1 cellular context compared by ENCODE assay signal in the genomic region with DNA sequence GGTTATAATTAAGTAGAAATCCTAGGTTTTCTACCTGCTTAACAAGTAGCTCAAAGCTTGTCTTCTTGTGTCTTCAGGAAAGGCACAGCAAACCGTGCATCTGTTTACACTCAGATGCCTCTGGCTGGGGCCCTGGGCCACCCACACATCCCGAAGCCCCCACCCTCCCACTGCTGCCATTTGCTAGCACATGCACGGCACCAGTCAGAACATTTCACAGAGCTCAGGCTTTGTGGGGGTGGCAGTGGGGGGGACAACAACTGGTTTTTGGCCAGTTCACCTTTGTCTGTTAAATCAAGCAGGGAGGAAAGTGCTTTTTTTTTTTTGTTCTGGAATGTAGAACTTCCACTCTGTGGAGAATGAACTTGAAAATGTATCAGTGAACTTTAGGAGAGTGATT.
TF ChIP-seq lines count a peak whose summit lies in the region.

No MANE protein-coding gene starts in this region.

TF ChIP-seq in IMR-90, 13 proteins besides CTCF, POLR2A, EP300 and RAD21 (continued from another document):
- TF ChIP-seq BHLHE40 (IDR thresholded peaks at IDR 0.05; ENCODE audit: low read depth, low read length), result no peak
